Comparison of ENCODE assay signal across 8 cellular contexts in the genomic region with DNA sequence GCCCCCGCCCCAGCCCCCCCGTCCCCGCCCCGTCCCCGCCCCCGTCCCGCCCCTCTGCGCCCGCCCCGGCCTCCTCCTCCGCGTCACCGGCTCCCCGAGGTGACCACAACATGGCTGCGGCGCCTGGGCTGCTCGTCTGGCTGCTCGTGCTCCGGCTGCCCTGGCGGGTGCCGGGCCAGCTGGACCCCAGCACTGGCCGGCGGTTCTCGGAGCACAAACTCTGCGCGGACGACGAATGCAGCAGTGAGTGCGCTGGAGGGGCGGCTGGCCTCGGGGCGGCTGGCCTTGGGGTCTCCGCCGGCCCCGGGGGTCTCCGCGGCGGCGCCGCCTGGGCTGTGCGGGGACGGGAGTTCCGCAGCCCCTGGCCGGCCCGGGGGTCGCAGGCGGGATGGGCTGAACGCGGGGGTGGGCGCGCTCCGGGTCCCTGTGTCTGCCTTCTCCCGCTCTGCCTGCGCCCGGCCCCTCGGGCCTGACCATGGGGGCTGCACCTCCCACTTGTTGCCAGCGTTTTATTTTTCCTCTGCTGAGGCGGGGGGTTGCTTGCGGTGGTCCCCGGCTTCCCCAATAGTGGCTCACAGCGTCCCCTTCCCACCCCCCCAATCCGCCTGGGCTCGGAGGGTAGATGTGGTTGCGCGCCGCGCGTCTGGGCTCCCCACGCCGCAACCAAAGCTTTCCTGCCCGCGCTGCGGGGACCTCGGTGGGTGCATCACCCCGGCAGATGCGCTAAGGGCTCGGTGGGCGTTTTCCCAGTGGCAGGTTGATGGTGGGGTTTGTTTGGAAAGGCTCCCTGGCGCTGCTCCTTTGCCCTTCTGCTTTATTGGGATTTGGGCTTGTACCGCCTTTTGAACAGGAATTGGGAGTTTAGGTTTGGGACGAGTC. TPM values are rescaled to one million over a fixed set of nuclear protein-coding genes. Genes with fewer than 3 reads are reported as not detected.
A peak's percentile ranks its signal among the peaks of the same experiment; 100 is the strongest.
DNase-seq lines count a peak whose midpoint lies in the region; ATAC-seq and TF ChIP-seq lines count a peak whose summit lies in the region.

TSS of gene MIA3 (plus strand) at position 97 of the 879 bp plus-strand sequence. CDS start at position 111, 14 bp downstream.

- H3K9me3 ChIP-seq in endodermal cell (ENCODE audit: control insufficient read depth, low read length) (no peaks in the 10 kb centered on the region), mesodermal cell (ENCODE audit: control insufficient read depth, low read length) (no peaks in the 10 kb centered on the region)

- ATAC-seq in GM18907 (IDR thresholded peaks at IDR 0.05; ENCODE audit: unreplicated experiment), result peak; percentile 61
- ATAC-seq in HG03108 (IDR thresholded peaks at IDR 0.05; ENCODE audit: unreplicated experiment), result peak; percentile 49

- H3K36me3 ChIP-seq in endodermal cell (ENCODE audit: control insufficient read depth, insufficient read depth, low read length) (peaks cover 19% of the 10 kb centered on the region), mesodermal cell (ENCODE audit: control insufficient read depth, insufficient read depth, low read length) (peaks cover 21% of the 10 kb centered on the region)

- peak within 1 kb of the TSS; percentile 68 for H3K9ac ChIP-seq in endodermal cell (ENCODE audit: extremely low read depth, low read length, poor library complexity, severe bottlenecking)

- peaks cover 30% of the 10 kb centered on the region for H3K27me3 Mint-ChIP-seq in endodermal cell (ENCODE audit: insufficient read depth)

- H3K9me3 Mint-ChIP-seq in endodermal cell, result no peaks in the 10 kb centered on the region

- H3K27ac Mint-ChIP-seq in endodermal cell, result peak within 1 kb of the TSS; percentile 93

- H3K4me3 ChIP-seq in AG10803 (ENCODE audit: low read length), result peak within 1 kb of the TSS; percentile 83
- peak within 1 kb of the TSS; percentile 94 for H3K4me3 ChIP-seq in endodermal cell (ENCODE audit: low read length)
- peak within 1 kb of the TSS; percentile 85 for H3K4me3 ChIP-seq in mesodermal cell (ENCODE audit: extremely low read depth, insufficient read depth, low read length, poor library complexity, severe bottlenecking)

- 0% methylated on average over 28 to 74 of the region's 81 CpGs for WGBS in endodermal cell (ENCODE audit: insufficient coverage in 1 of 2, insufficient read length in 1 of 2), 2 experiments
- 0% methylated on average over 37 to 58 of the region's 81 CpGs for WGBS in mesodermal cell (ENCODE audit: insufficient coverage in 2 of 2), 2 experiments

- TF ChIP-seq CTCF in AG10803 (conservative IDR thresholded peaks at IDR 0.05; ENCODE audit: low read length) (no peak), endodermal cell (conservative IDR thresholded peaks at IDR 0.05) (no peak)

- H3K4me1 ChIP-seq in endodermal cell (ENCODE audit: control insufficient read depth, insufficient read depth, low read length) (no peaks in the 10 kb centered on the region), mesodermal cell (ENCODE audit: control insufficient read depth, insufficient read depth, low read length, poor library complexity, severe bottlenecking) (peaks cover 11% of the 10 kb centered on the region)

- peak; percentile 18 for DNase-seq in AG10803 (ENCODE audit: low read depth)
- peak; percentile 84 for DNase-seq in NCI-H774 (lab: John Stamatoyannopoulos, UW)
- DNase-seq in endodermal cell, result no peak
- peak; percentile 23 for DNase-seq in stimulated activated CD8-positive, alpha-beta memory T cell treated with anti-CD3 and anti-CD28 coated beads, Interleukin-4, amount 100 ng/mL, for 24 hours (ENCODE audit: low read depth)

- peak within 1 kb of the TSS; percentile 93 for H3K4me3 Mint-ChIP-seq in endodermal cell

- CTCF ChIA-PET in activated CD8-positive, alpha-beta memory T cell treated with anti-CD3 and anti-CD28 coated beads for 36 hours (lab: Charles Lee), result interaction anchor here (1.6 to 2.6 kb wide), 2 partner anchors 16 to 24 kb away, joined by 3 to 9 read pairs; no protein-coding TSS in a partner anchor

- POLR2A ChIA-PET in activated CD8-positive, alpha-beta memory T cell treated with anti-CD3 and anti-CD28 coated beads for 36 hours (lab: Charles Lee), result interaction anchor here (0.7 to 1.7 kb wide), 3 partner anchors 29 to 198 kb away, joined by 4 to 6 read pairs (median 5); partner anchors contain the start of gene TAF1A

- H3K27ac ChIP-seq in endodermal cell (ENCODE audit: low read depth, low read length), result no peak within 1 kb of the TSS
- H3K27ac ChIP-seq in mesodermal cell (ENCODE audit: low read depth, low read length, severe bottlenecking), result peak within 1 kb of the TSS; percentile 67

- H3K27me3 ChIP-seq in endodermal cell (ENCODE audit: control insufficient read depth, insufficient read depth, low read length, poor library complexity, severe bottlenecking), result peaks cover 36% of the 10 kb centered on the region

- peaks cover 15% of the 10 kb centered on the region for H3K4me1 Mint-ChIP-seq in endodermal cell

- H3K36me3 Mint-ChIP-seq in endodermal cell (ENCODE audit: low read depth), result peaks cover 21% of the 10 kb centered on the region

RNA-seq across cellular contexts. Expression of gene MIA3, which starts in this region (rescaled TPM):
- total RNA-seq in activated CD8-positive, alpha-beta memory T cell treated with anti-CD3 and anti-CD28 coated beads for 36 hours, result 10 to 100 TPM; 33.9 to 42.9 TPM
- total RNA-seq in endodermal cell, result 10 to 100 TPM; 69.9 to 76.8 TPM
- polyA plus RNA-seq in endodermal cell (2013, experiment 1 of 2), result 48.0 TPM
- 47.7 TPM for polyA plus RNA-seq in endodermal cell (2013, experiment 2 of 2)
- 51.6 TPM for polyA plus RNA-seq in mesodermal cell (2013, experiment 1 of 2)
- 51.3 TPM for polyA plus RNA-seq in mesodermal cell (2013, experiment 2 of 2)
